In genomic region chr1:214491468-214492120, GRCh38 we compare ENCODE assay signal across 2 cellular contexts.
TF ChIP-seq lines count a peak whose summit lies in the region.

No MANE protein-coding gene starts in this region.

TF ChIP-seq in IMR-90, 13 proteins besides CTCF, POLR2A, EP300 and RAD21:
- TF ChIP-seq BHLHE40 (IDR thresholded peaks at IDR 0.05; ENCODE audit: low read depth, low read length) (no peak), MAFK (IDR thresholded peaks at IDR 0.05; ENCODE audit: low read depth, low read length) (no peak), CHD1 (IDR thresholded peaks at IDR 0.05; ENCODE audit: low read depth, low read length) (no peak), SMC3 (IDR thresholded peaks at IDR 0.05; ENCODE audit: low read depth, low read length) (no peak), NFE2L2 (IDR thresholded peaks at IDR 0.05; ENCODE audit: low read depth, low read length) (no peak), MXI1 (IDR thresholded peaks at IDR 0.05; ENCODE audit: borderline replicate concordance, low read depth, low read length) (no peak), RCOR1 (IDR thresholded peaks at IDR 0.05; ENCODE audit: insufficient replicate concordance, low read length) (no peak), CEBPB (IDR thresholded peaks at IDR 0.05; ENCODE audit: low read depth, low read length) (no peak), RFX5 (IDR thresholded peaks at IDR 0.05; ENCODE audit: low read depth, low read length) (no peak), MAZ (IDR thresholded peaks at IDR 0.05; ENCODE audit: borderline replicate concordance, low read depth, low read length) (no peak)
- TF ChIP-seq, protein P1, sequence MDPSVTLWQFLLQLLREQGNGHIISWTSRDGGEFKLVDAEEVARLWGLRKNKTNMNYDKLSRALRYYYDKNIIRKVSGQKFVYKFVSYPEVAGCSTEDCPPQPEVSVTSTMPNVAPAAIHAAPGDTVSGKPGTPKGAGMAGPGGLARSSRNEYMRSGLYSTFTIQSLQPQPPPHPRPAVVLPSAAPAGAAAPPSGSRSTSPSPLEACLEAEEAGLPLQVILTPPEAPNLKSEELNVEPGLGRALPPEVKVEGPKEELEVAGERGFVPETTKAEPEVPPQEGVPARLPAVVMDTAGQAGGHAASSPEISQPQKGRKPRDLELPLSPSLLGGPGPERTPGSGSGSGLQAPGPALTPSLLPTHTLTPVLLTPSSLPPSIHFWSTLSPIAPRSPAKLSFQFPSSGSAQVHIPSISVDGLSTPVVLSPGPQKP (IDR thresholded peaks at IDR 0.05; ENCODE audit: borderline replicate concordance, low read depth, low read length), result no peak

TF ChIP-seq in H1, 55 proteins besides CTCF, POLR2A, EP300 and RAD21:
- no peak for TF ChIP-seq CREB1 (IDR thresholded peaks at IDR 0.05)
- no peak for TF ChIP-seq SP1 (IDR thresholded peaks at IDR 0.05; ENCODE audit: low read depth, low read length)
- no peak for TF ChIP-seq TCF12 (IDR thresholded peaks at IDR 0.05; ENCODE audit: low read depth, low read length)
- TF ChIP-seq SIX5 (IDR thresholded peaks at IDR 0.05; ENCODE audit: low read depth, low read length), result no peak
- no peak for TF ChIP-seq RBBP5 (IDR thresholded peaks at IDR 0.05; ENCODE audit: borderline replicate concordance, low read depth, low read length)
- TF ChIP-seq CBX8 (IDR thresholded peaks at IDR 0.05; ENCODE audit: borderline replicate concordance, low read depth, low read length), result no peak
- TF ChIP-seq NANOG (IDR thresholded peaks at IDR 0.05; ENCODE audit: insufficient read depth, low read depth, low read length, poor library complexity, severe bottlenecking), result no peak
- no peak for TF ChIP-seq GTF2F1 (IDR thresholded peaks at IDR 0.05; ENCODE audit: borderline replicate concordance, low read depth, low read length)
- TF ChIP-seq EGR1 (IDR thresholded peaks at IDR 0.05; ENCODE audit: borderline replicate concordance, low read depth, low read length), result no peak
- TF ChIP-seq SRF (IDR thresholded peaks at IDR 0.05; ENCODE audit: low read depth, low read length), result no peak
- no peak for TF ChIP-seq HDAC2 (IDR thresholded peaks at IDR 0.05; ENCODE audit: borderline replicate concordance in 1 of 2, low read depth in 2 of 2, low read length in 2 of 2)
TF ChIP-seq in H1: peak in this region for 0.
